Comparison of ENCODE assay signal across 9 cellular contexts in genomic region chr19:49498475-49498874, GRCh38. TPM values are rescaled to one million over a fixed set of nuclear protein-coding genes. Genes with fewer than 3 reads are reported as not detected.
A peak's percentile ranks its signal among the peaks of the same experiment; 100 is the strongest.
DNase-seq lines count a peak whose midpoint lies in the region; ATAC-seq, FAIRE-seq and TF ChIP-seq lines count a peak whose summit lies in the region.
"Had no signal": no experiment of that assay in that cellular context is flagged by ENCODE, and none has a peak within 500 bp of the region (broad histone marks: within the 10 kb centered on the region; RNA-seq: fewer than 3 reads in every experiment).

No MANE protein-coding gene starts in this region.

- peaks cover 30% of the 10 kb centered on the region for H4K20me1 ChIP-seq in PC-9 (ENCODE audit: insufficient read depth)
- peaks cover 3% of the 10 kb centered on the region for H4K20me1 ChIP-seq in endothelial cell of umbilical vein (replicated peaks; ENCODE audit: control insufficient read depth, extremely low read depth, insufficient read depth, low read length)

- H3K9me1 ChIP-seq in endothelial cell of umbilical vein (replicated peaks; ENCODE audit: control insufficient read depth, extremely low read depth, insufficient read depth, low read length): no peaks in the 10 kb centered on the region

- dilution Hi-C loops in endothelial cell of umbilical vein (cut with MboI; ENCODE audit: extremely low pct_ligation_motif_present, low sequenced_read_pairs): no loop called here

- H3K4me1 ChIP-seq in PC-9 (replicated peaks; ENCODE audit: insufficient read depth) (peaks cover 22% of the 10 kb centered on the region), endothelial cell of umbilical vein (ENCODE audit: control insufficient read depth, extremely low read depth, insufficient read depth, low read length) (peaks cover 36% of the 10 kb centered on the region)

- no peak for FAIRE-seq in endothelial cell of umbilical vein (lab: Jason Lieb, UNC)
- FAIRE-seq: HTR-8/SVneo had no signal

- H3K4me1 Mint-ChIP-seq in activated naive CD4-positive, alpha-beta T cell treated with anti-CD3 and anti-CD28 coated beads for 36 hours (ENCODE audit: low read depth): peaks cover 53% of the 10 kb centered on the region
- peaks cover 54% of the 10 kb centered on the region for H3K4me1 Mint-ChIP-seq in stimulated activated effector memory CD8-positive, alpha-beta T cell treated with anti-CD3 and anti-CD28 coated beads, Interleukin-12 subunit alpha, Interleukin-12 subunit beta, amount 100 ng/mL, for 72 hours

- peak overlapping the region; percentile 96 for H3K27ac Mint-ChIP-seq in activated naive CD4-positive, alpha-beta T cell treated with anti-CD3 and anti-CD28 coated beads for 36 hours
- peak overlapping the region; percentile 99 for H3K27ac Mint-ChIP-seq in stimulated activated effector memory CD8-positive, alpha-beta T cell treated with anti-CD3 and anti-CD28 coated beads, Interleukin-12 subunit alpha, Interleukin-12 subunit beta, amount 100 ng/mL, for 72 hours

- peaks cover 91% of the 10 kb centered on the region for H3F3A ChIP-seq in PC-9 (ENCODE audit: insufficient read depth, low read depth)

- no peak for DNase-seq in activated naive CD4-positive, alpha-beta T cell treated with anti-CD3 and anti-CD28 coated beads for 36 hours
- no peak for DNase-seq in activated naive CD4-positive, alpha-beta T cell treated with anti-CD3 and anti-CD28 coated beads, Interleukin-2, amount 50 U/mL, for 16 hours
- no peak for DNase-seq in PC-9
- DNase-seq in endothelial cell of umbilical vein (ENCODE audit: low read depth, low spot score): no peak
- no peak for DNase-seq in stimulated activated effector memory CD8-positive, alpha-beta T cell treated with anti-CD3 and anti-CD28 coated beads, Interleukin-12 subunit alpha, Interleukin-12 subunit beta, amount 100 ng/mL, for 72 hours (ENCODE audit: low spot score in 2 of 2)
- DNase-seq in NCI-H2029 (lab: John Stamatoyannopoulos, UW): no peak
- no peak for DNase-seq in germinal center (ENCODE audit: low spot score)

- peak overlapping the region; percentile 94 for H3K4me2 ChIP-seq in PC-9
- peak overlapping the region; percentile 90 for H3K4me2 ChIP-seq in endothelial cell of umbilical vein (ENCODE audit: insufficient read depth, low read length)

- CTCF ChIA-PET in activated naive CD4-positive, alpha-beta T cell treated with anti-CD3 and anti-CD28 coated beads for 36 hours (lab: Charles Lee): interaction anchor here (0.7 to 1.5 kb wide), 2 partner anchors 25 to 72 kb away, joined by 3 to 5 read pairs; partner anchors contain the start of gene FLT3LG
- CTCF ChIA-PET in PC-9 (lab: Charles Lee): no interaction called here
- CTCF ChIA-PET in endothelial cell of umbilical vein (lab: Charles Lee): no interaction called here

- TF ChIP-seq CTCF in PC-9 (conservative IDR thresholded peaks at IDR 0.05) (no peak), endothelial cell of umbilical vein (IDR thresholded peaks at IDR 0.05; ENCODE audit: extremely low read depth in 1 of 2, insufficient read depth in 1 of 2, low read depth in 1 of 2, low read length in 2 of 2) (no peak)

- no peak overlapping the region; the same call in 1 of the 2 replicates for H3K4me3 ChIP-seq in PC-9
- peak overlapping the region in 1 of 3 experiments; percentile 100 for H3K4me3 ChIP-seq in endothelial cell of umbilical vein (replicated peaks in 1 of 3; ENCODE audit: insufficient read depth in 1 of 3, low read depth in 1 of 3, low read length in 3 of 3)

- intact Hi-C loops in activated naive CD4-positive, alpha-beta T cell treated with anti-CD3 and anti-CD28 coated beads for 36 hours (cut with micrococcal nuclease): loop anchor here (10.0 kb wide), 1 partner anchor 624 kb away; the partner anchor contains the start of gene PPP1R15A
- intact Hi-C loops in PC-9 (cut with micrococcal nuclease; ENCODE audit: unreplicated experiment): no loop called here
- intact Hi-C loops in endothelial cell of umbilical vein (cut with micrococcal nuclease): loop anchor here (5.0 kb wide), 1 partner anchor 309 kb away; no protein-coding TSS in a partner anchor

- no peak for ATAC-seq in stimulated activated effector memory CD8-positive, alpha-beta T cell treated with anti-CD3 and anti-CD28 coated beads, Interleukin-12 subunit alpha, Interleukin-12 subunit beta, amount 100 ng/mL, for 72 hours
- ATAC-seq in GM18502 (IDR thresholded peaks at IDR 0.05; ENCODE audit: poor library complexity, unreplicated experiment): no peak

- H3K27ac ChIP-seq in PC-9 (no peak overlapping the region), endothelial cell of umbilical vein (ENCODE audit: insufficient read depth, low read depth, low read length) (no peak overlapping the region)

- H2AFZ ChIP-seq in PC-9 (no peak overlapping the region), endothelial cell of umbilical vein (ENCODE audit: low read depth, low read length) (no peak overlapping the region)

- H3K79me2 ChIP-seq in PC-9 (ENCODE audit: low read depth): peaks cover 39% of the 10 kb centered on the region
- H3K79me2 ChIP-seq in endothelial cell of umbilical vein (ENCODE audit: control insufficient read depth, insufficient read depth, low read length): peaks cover 29% of the 10 kb centered on the region

- H3K27me3 Mint-ChIP-seq in activated naive CD4-positive, alpha-beta T cell treated with anti-CD3 and anti-CD28 coated beads for 36 hours (ENCODE audit: low read depth): no peaks in the 10 kb centered on the region

- H3K36me3 ChIP-seq in PC-9 (ENCODE audit: low read depth) (peaks cover 33% of the 10 kb centered on the region), endothelial cell of umbilical vein (ENCODE audit: control insufficient read depth in 2 of 2, extremely low read depth in 1 of 2, insufficient read depth in 2 of 2, low read length in 2 of 2) (peaks cover 9 to 24% of the 10 kb centered on the region in 2 experiments)

- H3K27me3 ChIP-seq in PC-9 (ENCODE audit: insufficient read depth, low read depth): no peaks in the 10 kb centered on the region
- no peaks in the 10 kb centered on the region for H3K27me3 ChIP-seq in endothelial cell of umbilical vein (ENCODE audit: control insufficient read depth in 2 of 2, insufficient read depth in 2 of 2, low read length in 2 of 2)

- H3K9ac ChIP-seq in endothelial cell of umbilical vein (replicated peaks; ENCODE audit: extremely low read depth, insufficient read depth, low read length): no peak overlapping the region

- no peaks in the 10 kb centered on the region for H3K9me3 Mint-ChIP-seq in activated naive CD4-positive, alpha-beta T cell treated with anti-CD3 and anti-CD28 coated beads for 36 hours
- H3K9me3 Mint-ChIP-seq in stimulated activated effector memory CD8-positive, alpha-beta T cell treated with anti-CD3 and anti-CD28 coated beads, Interleukin-12 subunit alpha, Interleukin-12 subunit beta, amount 100 ng/mL, for 72 hours: no peaks in the 10 kb centered on the region

- H3K9me3 ChIP-seq in PC-9 (ENCODE audit: insufficient read depth, low read depth) (no peaks in the 10 kb centered on the region), endothelial cell of umbilical vein (replicated peaks; ENCODE audit: control insufficient read depth, insufficient read depth, low read length) (no peaks in the 10 kb centered on the region)

- no peak for TF ChIP-seq POLR2A in endothelial cell of umbilical vein (IDR thresholded peaks at IDR 0.05; ENCODE audit: low read depth, low read length)

- POLR2A ChIA-PET in PC-9 (lab: Charles Lee; ENCODE audit: unreplicated experiment): no interaction called here
- POLR2A ChIA-PET in endothelial cell of umbilical vein (lab: Charles Lee): interaction anchor here (0.6 to 0.8 kb wide), 2 partner anchors 23 to 178 kb away, joined by 3 to 5 read pairs; no protein-coding TSS in a partner anchor

- peaks cover 41% of the 10 kb centered on the region for H3K36me3 Mint-ChIP-seq in activated naive CD4-positive, alpha-beta T cell treated with anti-CD3 and anti-CD28 coated beads for 36 hours (ENCODE audit: low read depth)
- H3K36me3 Mint-ChIP-seq in stimulated activated effector memory CD8-positive, alpha-beta T cell treated with anti-CD3 and anti-CD28 coated beads, Interleukin-12 subunit alpha, Interleukin-12 subunit beta, amount 100 ng/mL, for 72 hours: peaks cover 70% of the 10 kb centered on the region

- H3K9me2 ChIP-seq in PC-9 (ENCODE audit: insufficient read depth): no peaks in the 10 kb centered on the region

- H3K4me3 Mint-ChIP-seq in activated naive CD4-positive, alpha-beta T cell treated with anti-CD3 and anti-CD28 coated beads for 36 hours: peak overlapping the region; percentile 87
- peak overlapping the region; percentile 98 for H3K4me3 Mint-ChIP-seq in stimulated activated effector memory CD8-positive, alpha-beta T cell treated with anti-CD3 and anti-CD28 coated beads, Interleukin-12 subunit alpha, Interleukin-12 subunit beta, amount 100 ng/mL, for 72 hours

- BruUV-seq in PC-9 (replicated peaks; lab: Mats Ljungman, UMichigan) (no TSS peak), endothelial cell of umbilical vein (replicated peaks; lab: Mats Ljungman, UMichigan) (no TSS peak)

RNA-seq across cellular contexts. Expression of gene RPS11, which starts 2.2 kb away (rescaled TPM):
- 1,000 to 10,000 TPM; 3,906 to 3,945 TPM for total RNA-seq in activated naive CD4-positive, alpha-beta T cell treated with anti-CD3 and anti-CD28 coated beads for 36 hours
- total RNA-seq in PC-9 (2021) (1,702 and 2,282 TPM in 2 replicates), endothelial cell of umbilical vein (1,764 and 1,843 TPM in 2 replicates)
- polyA plus RNA-seq in endothelial cell of umbilical vein: 4,411 and 4,760 TPM in 2 replicates
- 6,177 and 6,852 TPM in 2 replicates for polyA plus RNA-seq in endothelial cell of umbilical vein (2011; cell fraction: cytosol; rRNA removed)
- 1,925 and 2,062 TPM in 2 replicates for polyA plus RNA-seq in endothelial cell of umbilical vein (2011; cell fraction: nucleus; rRNA removed)
- polyA plus RNA-seq in endothelial cell of umbilical vein (2012): 2,412 and 4,545 TPM in 2 replicates
- polyA minus RNA-seq in endothelial cell of umbilical vein: 1,208 and 1,339 TPM in 2 replicates
- 679 TPM for polyA minus RNA-seq in endothelial cell of umbilical vein (2011; cell fraction: cytosol; rRNA and poly(A)+ RNA removed)
- polyA minus RNA-seq in endothelial cell of umbilical vein (2011; cell fraction: nucleus; rRNA and poly(A)+ RNA removed): 152 and 167 TPM in 2 replicates

RNA-seq across cellular contexts. Expression of gene RPL13A, which starts 11.1 kb away (rescaled TPM):
- total RNA-seq in activated naive CD4-positive, alpha-beta T cell treated with anti-CD3 and anti-CD28 coated beads for 36 hours: 1,000 to 10,000 TPM; 4,441 to 4,607 TPM
- total RNA-seq in PC-9 (2021): 2,360 and 3,865 TPM in 2 replicates
- total RNA-seq in endothelial cell of umbilical vein: 2,291 and 2,318 TPM in 2 replicates
- 4,148 and 5,694 TPM in 2 replicates for polyA plus RNA-seq in endothelial cell of umbilical vein
- 3,373 and 4,362 TPM in 2 replicates for polyA plus RNA-seq in endothelial cell of umbilical vein (2011; cell fraction: cytosol; rRNA removed)
- 1,170 and 1,607 TPM in 2 replicates for polyA plus RNA-seq in endothelial cell of umbilical vein (2011; cell fraction: nucleus; rRNA removed)
- polyA plus RNA-seq in endothelial cell of umbilical vein (2012): 2,404 and 6,049 TPM in 2 replicates
- polyA minus RNA-seq in endothelial cell of umbilical vein: 1,194 and 1,533 TPM in 2 replicates
- polyA minus RNA-seq in endothelial cell of umbilical vein (2011; cell fraction: cytosol; rRNA and poly(A)+ RNA removed): 1,164 TPM
- polyA minus RNA-seq in endothelial cell of umbilical vein (2011; cell fraction: nucleus; rRNA and poly(A)+ RNA removed): 517 and 743 TPM in 2 replicates

RNA-seq across cellular contexts. Expression of gene FCGRT, which starts 14.0 kb away (rescaled TPM):
- 10 to 100 TPM; 15.7 to 17.1 TPM for total RNA-seq in activated naive CD4-positive, alpha-beta T cell treated with anti-CD3 and anti-CD28 coated beads for 36 hours
- total RNA-seq in PC-9 (2021) (4.8 and 6.7 TPM in 2 replicates), endothelial cell of umbilical vein (98.2 and 134 TPM in 2 replicates)
- polyA plus RNA-seq in endothelial cell of umbilical vein: 197 and 215 TPM in 2 replicates
- 103 and 152 TPM in 2 replicates for polyA plus RNA-seq in endothelial cell of umbilical vein (2011; cell fraction: cytosol; rRNA removed)
- 205 and 270 TPM in 2 replicates for polyA plus RNA-seq in endothelial cell of umbilical vein (2011; cell fraction: nucleus; rRNA removed)
- polyA plus RNA-seq in endothelial cell of umbilical vein (2012): 107 and 161 TPM in 2 replicates
- polyA minus RNA-seq in endothelial cell of umbilical vein: 82.9 and 90.9 TPM in 2 replicates
- not detected for polyA minus RNA-seq in endothelial cell of umbilical vein (2011; cell fraction: cytosol; rRNA and poly(A)+ RNA removed)
- 20.5 and 29.6 TPM in 2 replicates for polyA minus RNA-seq in endothelial cell of umbilical vein (2011; cell fraction: nucleus; rRNA and poly(A)+ RNA removed)

RNA-seq across cellular contexts. Expression of gene FLT3LG, which starts 24.5 kb away (rescaled TPM):
- total RNA-seq in activated naive CD4-positive, alpha-beta T cell treated with anti-CD3 and anti-CD28 coated beads for 36 hours: 10 to 100 TPM; 23.9 to 28.4 TPM
- total RNA-seq in PC-9 (2021): 5.1 and 5.3 TPM in 2 replicates
- 4.7 and 5.7 TPM in 2 replicates for total RNA-seq in endothelial cell of umbilical vein
- 5.0 and 5.6 TPM in 2 replicates for polyA plus RNA-seq in endothelial cell of umbilical vein
- 2.2 and 2.6 TPM in 2 replicates for polyA plus RNA-seq in endothelial cell of umbilical vein (2011; cell fraction: cytosol; rRNA removed)
- 2.2 and 3.5 TPM in 2 replicates for polyA plus RNA-seq in endothelial cell of umbilical vein (2011; cell fraction: nucleus; rRNA removed)
- 3.8 and 5.3 TPM in 2 replicates for polyA plus RNA-seq in endothelial cell of umbilical vein (2012)
- 0.53 and 1.4 TPM in 2 replicates for polyA minus RNA-seq in endothelial cell of umbilical vein
- 4.4 TPM for polyA minus RNA-seq in endothelial cell of umbilical vein (2011; cell fraction: cytosol; rRNA and poly(A)+ RNA removed)
- polyA minus RNA-seq in endothelial cell of umbilical vein (2011; cell fraction: nucleus; rRNA and poly(A)+ RNA removed): 0.67 and 1.9 TPM in 2 replicates

RNA-seq across cellular contexts. Expression of gene RCN3, which starts 29.3 kb away (rescaled TPM):
- 1 to 10 TPM; 6.7 to 7.2 TPM for total RNA-seq in activated naive CD4-positive, alpha-beta T cell treated with anti-CD3 and anti-CD28 coated beads for 36 hours
- total RNA-seq in PC-9 (2021) (0.75 and 0.96 TPM in 2 replicates), endothelial cell of umbilical vein (94.4 and 96.1 TPM in 2 replicates)
- 52.7 and 68.3 TPM in 2 replicates for polyA plus RNA-seq in endothelial cell of umbilical vein
- polyA plus RNA-seq in endothelial cell of umbilical vein (2011; cell fraction: cytosol; rRNA removed): 33.7 and 37.1 TPM in 2 replicates
- 27.1 and 34.4 TPM in 2 replicates for polyA plus RNA-seq in endothelial cell of umbilical vein (2011; cell fraction: nucleus; rRNA removed)
- 73.5 and 116 TPM in 2 replicates for polyA plus RNA-seq in endothelial cell of umbilical vein (2012)
- polyA minus RNA-seq in endothelial cell of umbilical vein: 18.1 and 19.8 TPM in 2 replicates
- not detected for polyA minus RNA-seq in endothelial cell of umbilical vein (2011; cell fraction: cytosol; rRNA and poly(A)+ RNA removed)
- 5.0 and 17.0 TPM in 2 replicates for polyA minus RNA-seq in endothelial cell of umbilical vein (2011; cell fraction: nucleus; rRNA and poly(A)+ RNA removed)
